Comparison of ENCODE assay signal across 38 cellular contexts in the genomic region with DNA sequence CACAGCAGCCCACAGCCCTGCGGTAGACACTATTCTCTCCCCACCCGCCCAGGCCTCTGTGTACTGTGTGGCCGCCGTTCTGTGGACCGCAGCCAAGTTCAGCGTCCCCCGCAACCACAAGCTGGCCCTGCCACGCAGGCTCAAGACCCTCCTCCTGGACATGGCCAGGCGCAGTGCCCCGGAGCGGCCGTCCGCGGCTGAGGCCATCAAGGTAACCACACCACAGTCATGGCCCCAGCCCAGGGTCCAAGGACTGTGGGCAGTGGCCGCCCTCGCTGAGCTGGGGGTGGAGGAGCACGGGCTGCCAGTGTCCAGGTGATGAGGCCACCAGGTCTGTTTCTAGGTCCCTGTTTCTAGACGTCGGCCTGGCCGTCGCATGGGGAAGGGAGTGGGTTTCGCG. TPM values are rescaled to one million over a fixed set of nuclear protein-coding genes. Genes with fewer than 3 reads are reported as not detected.
"Had no signal": no experiment of that assay in that cellular context is flagged by ENCODE, and none has a peak within 500 bp of the region (broad histone marks: within the 10 kb centered on the region; RNA-seq: fewer than 3 reads in every experiment).

No MANE protein-coding gene starts in this region.

- H3K4me3 ChIP-seq: esophagus muscularis mucosa, gastroesophageal sphincter had no signal

- FAIRE-seq: astrocyte, bronchial epithelial cell, colon had no signal

- H3K4me1 Mint-ChIP-seq: activated B cell treated with CpG ODN at 0.5 μM for 24 hours; activated T-helper 17 cell treated with anti-CD3 and anti-CD28 coated beads, Interleukin-2, amount 50 U/mL, for 72 hours; central memory CD8-positive, alpha-beta T cell had no signal

- DNase-seq: activated B cell treated with CpG ODN at 0.5 μM for 24 hours; activated CD4-positive, alpha-beta T cell treated with anti-CD3 and anti-CD28 coated beads for 48 hours; activated CD4-positive, alpha-beta T cell treated with anti-CD3 and anti-CD28 coated beads, Interleukin-2, amount 50 U/mL, for 1 hour; activated CD4-positive, alpha-beta T cell treated with anti-CD3 and anti-CD28 coated beads, Interleukin-2, amount 50 U/mL, for 48 hours; activated CD8-positive, alpha-beta memory T cell treated with anti-CD3 and anti-CD28 coated beads for 24 hours; activated CD8-positive, alpha-beta T cell treated with anti-CD3 and anti-CD28 coated beads for 36 hours; activated effector memory CD4-positive, alpha-beta T cell treated with Interleukin-2 at 50 U/mL for 16 hours; activated gamma-delta T cell treated with Interleukin-2 at 50 U/mL for 16 hours; activated naive CD4-positive, alpha-beta T cell treated with anti-CD3 and anti-CD28 coated beads, Interleukin-2, amount 50 U/mL, for 16 hours; activated naive CD4-positive, alpha-beta T cell treated with Interleukin-2 at 50 U/mL for 16 hours; activated T-cell treated with anti-CD3 and anti-CD28 coated beads, Interleukin-2, amount 50 U/mL, for 4 hours; amniotic stem cell; brain microvascular endothelial cell; cortex of kidney; dermis blood vessel endothelial cell; effector CD4-positive, alpha-beta T cell; effector memory CD8-positive, alpha-beta T cell; erythroblast; foreskin melanocyte; T-helper 1 cell; T-helper 17 cell; T1000; WERI-Rb-1 had no signal

- H3K36me3 Mint-ChIP-seq: activated naive CD8-positive, alpha-beta T cell had no signal

- H3K4me3 Mint-ChIP-seq: activated B cell treated with CpG ODN at 0.5 μM for 24 hours; activated CD8-positive, alpha-beta T cell treated with anti-CD3 and anti-CD28 coated beads for 36 hours; activated naive CD8-positive, alpha-beta T cell; activated T-cell treated with anti-CD3 and anti-CD28 coated beads, Interleukin-2, amount 50 U/mL, for 4 hours; activated T-helper 17 cell treated with anti-CD3 and anti-CD28 coated beads, Interleukin-2, amount 50 U/mL, for 72 hours; central memory CD8-positive, alpha-beta T cell; effector memory CD8-positive, alpha-beta T cell; T-helper 17 cell; T-helper 2 cell treated with Interferon-gamma antibody and Interleukin-4, amounts not matched to agents 5 μg/mL and 100 μg/mL, for 36 hours had no signal

- H3K4me1 ChIP-seq: esophagus muscularis mucosa, gastroesophageal sphincter had no signal

- ATAC-seq: activated CD4-positive, CD25-positive, alpha-beta regulatory T cell treated with anti-CD3 and anti-CD28 coated beads, Interleukin-2, amount 50 U/mL, for 24 hours; activated CD8-positive, alpha-beta T cell treated with anti-CD3 and anti-CD28 coated beads for 36 hours; activated T-cell treated with anti-CD3 and anti-CD28 coated beads, Interleukin-2, amount 50 U/mL, for 4 hours; activated T-helper 17 cell treated with anti-CD3 and anti-CD28 coated beads, Interleukin-2, amount 50 U/mL, for 72 hours; effector memory CD8-positive, alpha-beta T cell; gastroesophageal sphincter; T-helper 17 cell had no signal

- H3K27ac ChIP-seq: brain microvascular endothelial cell, esophagus muscularis mucosa, gastroesophageal sphincter, WERI-Rb-1 had no signal

- H3K27me3 Mint-ChIP-seq: activated naive CD8-positive, alpha-beta T cell; activated T-helper 17 cell treated with anti-CD3 and anti-CD28 coated beads, Interleukin-2, amount 50 U/mL, for 72 hours; central memory CD8-positive, alpha-beta T cell; T-helper 17 cell had no signal

- H3K36me3 ChIP-seq: brain microvascular endothelial cell, esophagus muscularis mucosa, gastroesophageal sphincter, WERI-Rb-1 had no signal

- H3K27ac Mint-ChIP-seq: activated B cell treated with CpG ODN at 0.5 μM for 24 hours; activated CD8-positive, alpha-beta T cell treated with anti-CD3 and anti-CD28 coated beads for 36 hours; activated naive CD8-positive, alpha-beta T cell; activated T-helper 17 cell treated with anti-CD3 and anti-CD28 coated beads, Interleukin-2, amount 50 U/mL, for 72 hours; T-helper 17 cell; T-helper 2 cell treated with Interferon-gamma antibody and Interleukin-4, amounts not matched to agents 5 μg/mL and 100 μg/mL, for 36 hours had no signal

- H3K9me3 Mint-ChIP-seq: activated T-helper 17 cell treated with anti-CD3 and anti-CD28 coated beads, Interleukin-2, amount 50 U/mL, for 72 hours; central memory CD8-positive, alpha-beta T cell; effector memory CD8-positive, alpha-beta T cell; T-helper 2 cell treated with Interferon-gamma antibody and Interleukin-4, amounts not matched to agents 5 μg/mL and 100 μg/mL, for 36 hours had no signal

- H3K27me3 ChIP-seq: brain microvascular endothelial cell had no signal

RNA-seq across cellular contexts. Expression of a gene that starts 34.4 kb away (rescaled TPM):
- total RNA-seq: activated B cell treated with CpG ODN at 0.5 μM for 24 hours; activated CD8-positive, alpha-beta T cell treated with anti-CD3 and anti-CD28 coated beads for 36 hours; activated T-helper 17 cell treated with anti-CD3 and anti-CD28 coated beads, Interleukin-2, amount 50 U/mL, for 72 hours; bronchial epithelial cell; cardiac septum; cerebellum; dermis blood vessel endothelial cell; esophagus muscularis mucosa; fibroblast of lung; fibroblast of villous mesenchyme; gastroesophageal sphincter; T-helper 17 cell had no signal
- polyA plus RNA-seq: adipose tissue, fibroblast of lung had no signal

RNA-seq across cellular contexts. Expression of a gene that starts 35.6 kb away (rescaled TPM):
- total RNA-seq: activated CD8-positive, alpha-beta T cell treated with anti-CD3 and anti-CD28 coated beads for 36 hours; dermis blood vessel endothelial cell had no signal

RNA-seq across cellular contexts. Expression of a gene that starts 42.0 kb away (rescaled TPM):
- total RNA-seq: activated T-cell treated with anti-CD3 and anti-CD28 coated beads, Interleukin-2, amount 50 U/mL, for 4 hours; bronchial epithelial cell; dermis blood vessel endothelial cell; fibroblast of lung; fibroblast of villous mesenchyme had no signal
- polyA plus RNA-seq: fibroblast of lung had no signal
